ENCODE assay signal across 8 cellular contexts in genomic region chr10:124742418-124743187, GRCh38. TPM values are rescaled to one million over a fixed set of nuclear protein-coding genes. Genes with fewer than 3 reads are reported as not detected.
DNase-seq lines count a peak whose midpoint lies in the region; ATAC-seq lines count a peak whose summit lies in the region.

No MANE protein-coding gene starts in this region.

- peak overlapping the region; percentile 91 to 97 (median 92) for H3K27ac Mint-ChIP-seq in CD4-positive, CD25-positive, alpha-beta regulatory T cell
- H3K27ac Mint-ChIP-seq in effector memory CD8-positive, alpha-beta T cell, result peak overlapping the region; percentile 96 to 98

- H3K36me3 Mint-ChIP-seq in CD4-positive, CD25-positive, alpha-beta regulatory T cell, result peaks cover 15% of the 10 kb centered on the region
- peaks cover 44% of the 10 kb centered on the region for H3K36me3 Mint-ChIP-seq in effector memory CD8-positive, alpha-beta T cell (ENCODE audit: insufficient read depth)

- H3K27me3 ChIP-seq in CD4-positive, CD25-positive, alpha-beta regulatory T cell (ENCODE audit: control insufficient read depth, insufficient read depth, low read length), result no peaks in the 10 kb centered on the region
- H3K27me3 ChIP-seq in SJSA1 (replicated peaks) (no peaks in the 10 kb centered on the region), mucosa of stomach (ENCODE audit: control insufficient read depth, insufficient read depth, low read length) (no peaks in the 10 kb centered on the region)

- no peaks in the 10 kb centered on the region for H3K36me3 ChIP-seq in CD4-positive, CD25-positive, alpha-beta regulatory T cell (ENCODE audit: control insufficient read depth, insufficient read depth, low read length)
- H3K36me3 ChIP-seq in SJSA1 (no peaks in the 10 kb centered on the region; the same call in 1 of the 2 replicates), mucosa of stomach (ENCODE audit: control insufficient read depth, insufficient read depth, low read length) (no peaks in the 10 kb centered on the region)

- H3K4me1 ChIP-seq in CD4-positive, CD25-positive, alpha-beta regulatory T cell (ENCODE audit: control insufficient read depth, insufficient read depth, low read length, poor library complexity, severe bottlenecking), result peaks cover 64% of the 10 kb centered on the region
- H3K4me1 ChIP-seq in SJSA1 (replicated peaks) (peaks cover 32% of the 10 kb centered on the region), mucosa of stomach (ENCODE audit: control insufficient read depth, insufficient read depth, low read length) (peaks cover 69% of the 10 kb centered on the region)

- H3K9me3 ChIP-seq in CD4-positive, CD25-positive, alpha-beta regulatory T cell (ENCODE audit: control insufficient read depth in 2 of 2, low read length in 2 of 2), result no peaks in the 10 kb centered on the region
- H3K9me3 ChIP-seq in SJSA1 (replicated peaks) (no peaks in the 10 kb centered on the region), mucosa of stomach (ENCODE audit: control insufficient read depth, low read length) (no peaks in the 10 kb centered on the region)

- H3K9me3 Mint-ChIP-seq in CD4-positive, CD25-positive, alpha-beta regulatory T cell, result no peaks in the 10 kb centered on the region
- H3K9me3 Mint-ChIP-seq in effector memory CD8-positive, alpha-beta T cell, result no peaks in the 10 kb centered on the region

- no peak for ATAC-seq in CD4-positive, CD25-positive, alpha-beta regulatory T cell (ENCODE audit: low read depth in 2 of 2)
- ATAC-seq in effector memory CD8-positive, alpha-beta T cell (replicated peaks), result no peak

- H3K4me1 Mint-ChIP-seq in CD4-positive, CD25-positive, alpha-beta regulatory T cell, result peaks cover 22 to 63% (median 50%) of the 10 kb centered on the region in 4 donors
- H3K4me1 Mint-ChIP-seq in effector memory CD8-positive, alpha-beta T cell (ENCODE audit: low read depth in 2 of 2), result peaks cover 52 to 62% of the 10 kb centered on the region in 2 donors

- no peaks in the 10 kb centered on the region for H3K27me3 Mint-ChIP-seq in CD4-positive, CD25-positive, alpha-beta regulatory T cell
- no peaks in the 10 kb centered on the region for H3K27me3 Mint-ChIP-seq in effector memory CD8-positive, alpha-beta T cell

- peak overlapping the region; percentile 89 to 99 (median 98) for H3K4me3 Mint-ChIP-seq in CD4-positive, CD25-positive, alpha-beta regulatory T cell
- peak overlapping the region; percentile 91 to 93 for H3K4me3 Mint-ChIP-seq in effector memory CD8-positive, alpha-beta T cell

- peak overlapping the region; percentile 41 for H3K9ac ChIP-seq in mucosa of stomach (ENCODE audit: low read length)

- peak overlapping the region; percentile 96 for H3K27ac ChIP-seq in CD4-positive, CD25-positive, alpha-beta regulatory T cell (ENCODE audit: insufficient read depth, low read length, poor library complexity, severe bottlenecking)
- H3K27ac ChIP-seq in SJSA1, result no peak overlapping the region

- DNase-seq in CD4-positive, CD25-positive, alpha-beta regulatory T cell, result peak in 1 of 3 donors; percentile 29
- peak; percentile 45 for DNase-seq in HCEC 1CT
- DNase-seq in SJSA1 (ENCODE audit: low read depth in 1 of 2, low spot score in 2 of 2), result no peak
- no peak for DNase-seq in effector memory CD8-positive, alpha-beta T cell
- DNase-seq in stimulated activated CD4-positive, alpha-beta T cell treated with anti-CD3 and anti-CD28 coated beads, Interleukin-2, amount 100 ng/mL, for 24 hours, result no peak
- no peak for DNase-seq in iPS-NIHi7 (ENCODE audit: extremely low spot score)
- no peak for DNase-seq in kidney glomerular epithelial cell (lab: John Stamatoyannopoulos, UW)

- H3K4me3 ChIP-seq in CD4-positive, CD25-positive, alpha-beta regulatory T cell (ENCODE audit: low read depth, low read length), result peak overlapping the region; percentile 85
- H3K4me3 ChIP-seq in SJSA1 (peak overlapping the region; percentile 71; the same call in 1 of the 2 replicates), mucosa of stomach (ENCODE audit: low read length) (peak overlapping the region; percentile 47)

RNA-seq across cellular contexts. Expression of gene FAM53B, which starts 1.6 kb away (rescaled TPM):
- 116 TPM for total RNA-seq in CD4-positive, CD25-positive, alpha-beta regulatory T cell
- 10 to 100 TPM in 3 of 4 donors, 1 to 10 TPM in 1; 5.8 to 22.2 (median 14.4) TPM for polyA plus RNA-seq in CD4-positive, CD25-positive, alpha-beta regulatory T cell
- total RNA-seq in SJSA1 (2014; rRNA removed; shearing (Covaris generic)), result 10.2 and 14.1 TPM in 2 replicates

RNA-seq across cellular contexts. Expression of gene EEF1AKMT2, which starts 49.1 kb away (rescaled TPM):
- total RNA-seq in CD4-positive, CD25-positive, alpha-beta regulatory T cell, result 15.9 TPM
- 10 to 100 TPM; 18.0 to 30.5 (median 27.0) TPM for polyA plus RNA-seq in CD4-positive, CD25-positive, alpha-beta regulatory T cell
- 53.0 and 53.3 TPM in 2 replicates for total RNA-seq in SJSA1 (2014; rRNA removed; shearing (Covaris generic))

RNA-seq across cellular contexts. Expression of gene ABRAXAS2, which starts 59.0 kb away (rescaled TPM):
- 9.7 TPM for total RNA-seq in CD4-positive, CD25-positive, alpha-beta regulatory T cell
- 10 to 100 TPM; 13.9 to 15.5 (median 14.7) TPM for polyA plus RNA-seq in CD4-positive, CD25-positive, alpha-beta regulatory T cell
- 16.1 and 19.2 TPM in 2 replicates for total RNA-seq in SJSA1 (2014; rRNA removed; shearing (Covaris generic))
